22 cellular contexts compared by ENCODE assay signal in genomic region chr16:69701452-69701851, GRCh38. TPM values are rescaled to one million over a fixed set of nuclear protein-coding genes. Genes with fewer than 3 reads are reported as not detected.
DNase-seq lines count a peak whose midpoint lies in the region; ATAC-seq and TF ChIP-seq lines count a peak whose summit lies in the region.
"Had no signal": no experiment of that assay in that cellular context is flagged by ENCODE, and none has a peak within 500 bp of the region (broad histone marks: within the 10 kb centered on the region; RNA-seq: fewer than 3 reads in every experiment).

No MANE protein-coding gene starts in this region.

- POLR2A ChIA-PET in HEK293 (lab: Yijun Ruan, JAX) (interaction anchor here (1.4 kb wide), 1 partner anchor 53 kb away, joined by 3 read pairs; the partner anchor contains the start of gene NOB1), T-cell (lab: Charles Lee) (no interaction called here)

- no peak for ATAC-seq in T-cell (replicated peaks in 1 of 4)
- ATAC-seq: CD8-positive, alpha-beta T cell had no signal

- DNase-seq in activated T-cell treated with anti-CD3 and anti-CD28 coated beads, Interleukin-2, amount 50 U/mL, for 24 hours, result no peak
- DNase-seq in activated T-cell treated with anti-CD3 and anti-CD28 coated beads for 4 hours (no peak), T-cell (no peak), superior temporal gyrus (ENCODE audit: extremely low spot score) (peak; percentile 7), OCI-M2 (lab: John Stamatoyannopoulos, UW; ENCODE audit: unreplicated experiment) (no peak)
- no peak for DNase-seq in activated CD4-positive, alpha-beta T cell treated with anti-CD3 and anti-CD28 coated beads, Interleukin-2, amount 50 U/mL, for 48 hours
- DNase-seq: C1 segment of cervical spinal cord; Caco-2; CD8-positive, alpha-beta T cell; DMS79 treated with DMSO at 0.1 percent for 48 hours; GF-D8; KG1; MM.1S; NCI-H2029; NCI-H446 treated with DMSO at 0.1 percent for 48 hours; NCI-H526; NCI-H82; NK-92 treated with Interleukin-12 subunit alpha and Interleukin-12 subunit beta, amount 100 ng/mL, for 24 hours; SHP77 treated with DMSO at 0.1 percent for 48 hours; SW 1271 had no signal

- H3K36me3 ChIP-seq in HEK293 (ENCODE audit: control insufficient read depth in 2 of 2, insufficient read depth in 1 of 2, low read length in 2 of 2), result peaks cover 0 to 24% of the 10 kb centered on the region in 2 experiments; a peak in 2 of 3 replicates

- no peak for TF ChIP-seq CTCF in HEK293 (tag by site-specific recombination; IDR thresholded peaks at IDR 0.05)

- H3K9me3 Mint-ChIP-seq in activated T-cell treated with anti-CD3 and anti-CD28 coated beads, Interleukin-2, amount 50 U/mL, for 24 hours, result no peaks in the 10 kb centered on the region
- H3K9me3 Mint-ChIP-seq in T-cell, result no peaks in the 10 kb centered on the region
- H3K9me3 Mint-ChIP-seq: CD8-positive, alpha-beta T cell had no signal

- CTCF ChIA-PET in HEK293 (lab: Yijun Ruan, JAX) (interaction anchor here (0.9 to 1.1 kb wide), 2 partner anchors 53 to 134 kb away, joined by 4 read pairs; partner anchors contain the start of gene NOB1), T-cell (lab: Charles Lee) (no interaction called here)

- H3K27ac Mint-ChIP-seq in activated T-cell treated with anti-CD3 and anti-CD28 coated beads, Interleukin-2, amount 50 U/mL, for 24 hours, result peak overlapping the region; percentile 50
- H3K27ac Mint-ChIP-seq in T-cell, result peak overlapping the region; percentile 12 to 36
- H3K27ac Mint-ChIP-seq: CD8-positive, alpha-beta T cell had no signal

- H3K27me3 Mint-ChIP-seq in activated T-cell treated with anti-CD3 and anti-CD28 coated beads, Interleukin-2, amount 50 U/mL, for 24 hours, result no peaks in the 10 kb centered on the region
- H3K27me3 Mint-ChIP-seq in T-cell, result no peaks in the 10 kb centered on the region

- no peaks in the 10 kb centered on the region for H3K4me1 ChIP-seq in HEK293 (ENCODE audit: control insufficient read depth, insufficient read depth, low read length)

- no peak overlapping the region for H3K27ac ChIP-seq in HEK293 (ENCODE audit: extremely low read depth, low read depth, low read length)
- H3K27ac ChIP-seq: RWPE1 had no signal

- peaks cover 61% of the 10 kb centered on the region for H3K36me3 Mint-ChIP-seq in activated T-cell treated with anti-CD3 and anti-CD28 coated beads, Interleukin-2, amount 50 U/mL, for 24 hours (ENCODE audit: low read depth)
- H3K36me3 Mint-ChIP-seq in T-cell, result peaks cover 8% of the 10 kb centered on the region

- no peaks in the 10 kb centered on the region for H3K9me3 ChIP-seq in HEK293 (ENCODE audit: control insufficient read depth, insufficient read depth, low read depth, low read length)
- H3K9me3 ChIP-seq: Caco-2 had no signal

- no peaks in the 10 kb centered on the region for H3K4me1 Mint-ChIP-seq in activated T-cell treated with anti-CD3 and anti-CD28 coated beads, Interleukin-2, amount 50 U/mL, for 24 hours (ENCODE audit: low read depth)
- no peaks in the 10 kb centered on the region for H3K4me1 Mint-ChIP-seq in T-cell

- no peak overlapping the region for H3K4me3 ChIP-seq in HEK293 (ENCODE audit: low read depth, low read length)

- H3K4me3 Mint-ChIP-seq in activated T-cell treated with anti-CD3 and anti-CD28 coated beads, Interleukin-2, amount 50 U/mL, for 24 hours, result no peak overlapping the region
- H3K4me3 Mint-ChIP-seq in T-cell, result no peak overlapping the region
- H3K4me3 Mint-ChIP-seq: CD8-positive, alpha-beta T cell had no signal

TF ChIP-seq in HEK293, 187 proteins besides CTCF, POLR2A, EP300 and RAD21:
- no peak for TF ChIP-seq ZNF654 (tag by site-specific recombination; IDR thresholded peaks at IDR 0.05; ENCODE audit: low read depth)
- peak; percentile 47 for TF ChIP-seq PRDM6 (tag by site-specific recombination; IDR thresholded peaks at IDR 0.05)

RNA-seq across cellular contexts. Expression of gene NQO1, which starts 24.9 kb away (rescaled TPM):
- 1 to 10 TPM; 1.4 to 6.1 (median 4.1) TPM for total RNA-seq in T-cell

RNA-seq across cellular contexts. Expression of gene NOB1, which starts 53.3 kb away (rescaled TPM):
- 10 to 100 TPM; 29.7 to 66.1 (median 60.9) TPM for total RNA-seq in T-cell
